ENCODE assay signal across 8 cellular contexts in the genomic region with DNA sequence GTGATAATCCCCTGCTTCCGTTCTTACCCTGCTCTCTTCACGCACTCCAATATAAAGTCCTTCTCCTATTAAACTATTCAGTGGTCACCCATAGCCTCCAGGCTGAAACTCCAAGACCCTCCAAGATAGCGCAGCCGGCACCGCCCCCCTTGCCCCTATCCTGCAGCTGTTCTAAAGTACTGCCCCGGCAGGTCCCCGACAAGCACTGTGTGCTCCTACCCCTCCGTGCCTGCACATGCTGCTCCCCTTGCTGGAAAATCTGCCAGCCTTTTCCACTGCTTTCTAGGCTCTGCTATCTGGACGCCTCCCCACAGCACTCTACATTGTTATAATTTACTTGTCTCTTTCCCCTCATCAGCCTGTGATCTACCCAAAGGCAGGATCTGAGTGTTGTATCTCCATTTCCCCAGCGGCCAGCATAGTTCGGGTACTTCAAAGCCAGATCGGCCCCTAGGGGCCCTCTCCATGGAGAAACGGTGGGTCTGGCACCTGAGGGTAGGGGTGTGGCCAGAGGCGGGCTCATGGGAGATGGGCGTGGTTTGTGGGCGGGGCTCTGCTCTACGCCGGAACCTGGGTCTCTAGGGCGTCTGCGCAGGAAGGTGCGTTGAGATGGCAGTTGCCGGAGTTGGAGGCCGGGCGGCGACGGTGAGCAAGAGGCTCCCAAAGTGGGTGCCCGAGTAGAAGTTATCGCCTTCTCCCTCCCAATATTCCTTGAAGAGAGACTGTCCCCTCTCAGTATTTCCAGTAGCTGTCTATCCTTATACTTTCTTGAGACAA.
DNase-seq lines count a peak whose midpoint lies in the region; ATAC-seq, FAIRE-seq and TF ChIP-seq lines count a peak whose summit lies in the region.

No MANE protein-coding gene starts in this region.

- no peak overlapping the region for H3K27ac ChIP-seq in GM12878 (ENCODE audit: control insufficient read depth, insufficient read depth)
- H3K27ac ChIP-seq in lung (ENCODE audit: low read depth in 1 of 2, low read length in 1 of 2): no peak overlapping the region

- H3K79me2 ChIP-seq in GM12878 (ENCODE audit: control insufficient read depth, insufficient read depth, low read length): no peaks in the 10 kb centered on the region

- H3K27me3 ChIP-seq in GM12878 (replicated peaks in 1 of 2; ENCODE audit: control insufficient read depth in 2 of 2, insufficient read depth in 2 of 2, low read length in 1 of 2): no peaks in the 10 kb centered on the region; a peak in 1 of 4 replicates
- H3K27me3 ChIP-seq in lung (ENCODE audit: control insufficient read depth, insufficient read depth): no peaks in the 10 kb centered on the region

- no peak for TF ChIP-seq RAD21 in GM12878 (IDR thresholded peaks at IDR 0.05; ENCODE audit: insufficient read depth, low read depth, low read length)

- H4K20me1 ChIP-seq in GM12878 (ENCODE audit: control insufficient read depth, insufficient read depth): no peaks in the 10 kb centered on the region; the same call in 1 of the 2 replicates

- RAD21 ChIA-PET in GM12878 (lab: Charles Lee; ENCODE audit: unreplicated experiment): no interaction called here

- BruUV-seq in GM12878 (replicated peaks; lab: Mats Ljungman, UMichigan): no TSS peak

- no peaks in the 10 kb centered on the region for H3K4me1 Mint-ChIP-seq in T-helper 2 cell treated with Interferon-gamma antibody and Interleukin-4, amounts not matched to agents 5 μg/mL and 100 μg/mL, for 36 hours (ENCODE audit: low read depth)

- POLR2A ChIA-PET in GM12878 (lab: Charles Lee): no interaction called here

- TF ChIP-seq EP300 in GM12878 (IDR thresholded peaks at IDR 0.05; ENCODE audit: borderline replicate concordance in 1 of 2, control insufficient read depth in 1 of 2, low read depth in 2 of 2, low read length in 2 of 2): no peak

- intact Hi-C loops in GM12878 (cut with micrococcal nuclease; ENCODE audit: unreplicated experiment): no loop called here

- ATAC-seq in GM12878 (peak; percentile 78), lung (ENCODE audit: insufficient read depth, low FRiP score) (no peak), HG03039 (IDR thresholded peaks at IDR 0.05; ENCODE audit: unreplicated experiment) (no peak)

- TF ChIP-seq CTCF in GM12878 (IDR thresholded peaks at IDR 0.05 in 2 of 3, conservative IDR thresholded peaks at IDR 0.05 in 1 of 3; ENCODE audit: control insufficient read depth in 2 of 3, extremely low read depth in 1 of 3, insufficient read depth in 1 of 3, low read depth in 3 of 3, low read length in 3 of 3) (no peak), lung (IDR thresholded peaks at IDR 0.05; ENCODE audit: control extremely low read depth, extremely low read depth) (no peak)

- H3K36me3 Mint-ChIP-seq in T-helper 2 cell treated with Interferon-gamma antibody and Interleukin-4, amounts not matched to agents 5 μg/mL and 100 μg/mL, for 36 hours (ENCODE audit: low read depth): no peaks in the 10 kb centered on the region

- CTCF ChIA-PET in GM12878 (lab: Yijun Ruan, JAX): no interaction called here

- H3K4me2 ChIP-seq in GM12878 (ENCODE audit: control insufficient read depth, insufficient read depth): no peak overlapping the region

- peaks cover 14% of the 10 kb centered on the region for H3K27me3 Mint-ChIP-seq in T-helper 2 cell treated with Interferon-gamma antibody and Interleukin-4, amounts not matched to agents 5 μg/mL and 100 μg/mL, for 36 hours (ENCODE audit: low read depth)

- peak; percentile 8 for DNase-seq in T-helper 2 cell treated with Interferon-gamma antibody and Interleukin-4, amounts not matched to agents 5 μg/mL and 100 μg/mL, for 36 hours (ENCODE audit: low spot score)
- DNase-seq in GM12878 (ENCODE audit: low read depth, low spot score) (no peak), lung (ENCODE audit: low spot score) (peak; percentile 41), UCSD-AML1 (lab: John Stamatoyannopoulos, UW; ENCODE audit: unreplicated experiment) (no peak), COR-L47 (lab: John Stamatoyannopoulos, UW) (no peak), hippocampal formation (lab: John Stamatoyannopoulos, UW) (no peak)
- peak; percentile 2 for DNase-seq in stimulated activated naive CD4-positive, alpha-beta T cell treated with Interleukin-2 at 50 U/mL for 16 hours (lab: John Stamatoyannopoulos, UW)

- H3K4me1 ChIP-seq in GM12878 (ENCODE audit: control insufficient read depth, insufficient read depth, low read length) (no peaks in the 10 kb centered on the region), lung (ENCODE audit: control insufficient read depth in 2 of 2, insufficient read depth in 2 of 2, low read length in 2 of 2) (no peaks in the 10 kb centered on the region)

- no peaks in the 10 kb centered on the region for H3K9me3 Mint-ChIP-seq in T-helper 2 cell treated with Interferon-gamma antibody and Interleukin-4, amounts not matched to agents 5 μg/mL and 100 μg/mL, for 36 hours

- SMC1A ChIA-PET in GM12878 (lab: Charles Lee; ENCODE audit: uncharacterized antibody, unreplicated experiment): no interaction called here

- H3K4me3 ChIP-seq in GM12878 (no peak overlapping the region), lung (no peak overlapping the region)

- H3K9ac ChIP-seq in GM12878 (ENCODE audit: control insufficient read depth, insufficient read depth, low read length): no peak overlapping the region

- H3K9me3 ChIP-seq in GM12878 (replicated peaks; ENCODE audit: control insufficient read depth, insufficient read depth, low read length) (no peaks in the 10 kb centered on the region), lung (ENCODE audit: control insufficient read depth in 2 of 2, insufficient read depth in 1 of 2, low read length in 1 of 2) (peaks cover 0 to 1% of the 10 kb centered on the region in 2 donors)

- peak overlapping the region; percentile 6 for H3K27ac Mint-ChIP-seq in T-helper 2 cell treated with Interferon-gamma antibody and Interleukin-4, amounts not matched to agents 5 μg/mL and 100 μg/mL, for 36 hours

- FAIRE-seq in GM12878 (lab: Jason Lieb, UNC): no peak

- no peak overlapping the region for H3K4me3 Mint-ChIP-seq in T-helper 2 cell treated with Interferon-gamma antibody and Interleukin-4, amounts not matched to agents 5 μg/mL and 100 μg/mL, for 36 hours

- H3K36me3 ChIP-seq in GM12878 (ENCODE audit: control insufficient read depth in 2 of 2, insufficient read depth in 2 of 2, low read length in 1 of 2) (no peaks in the 10 kb centered on the region), lung (ENCODE audit: control insufficient read depth in 2 of 2, insufficient read depth in 2 of 2, low read length in 2 of 2) (peaks cover 14 to 28% of the 10 kb centered on the region in 2 donors)

- no peak for TF ChIP-seq POLR2A in GM12878 (IDR thresholded peaks at IDR 0.05; ENCODE audit: low read depth, low read length)

- no peak overlapping the region for H2AFZ ChIP-seq in GM12878 (ENCODE audit: control insufficient read depth, low read depth, low read length)

- in situ Hi-C loops in GM12878 (cut with MboI): no loop called here

- 19% methylated on average over 28 of the region's 28 CpGs for WGBS in GM12878 (ENCODE audit: insufficient coverage, insufficient replicate concordance, low lambda C conversion rate, missing lambda C conversion rate)
- WGBS in lung, 2 donors: 35 to 53% methylated on average over 28 of the region's 28 CpGs

TF ChIP-seq in GM12878, 131 proteins besides CTCF, POLR2A, EP300 and RAD21 (continues in another document):
- TF ChIP-seq NBN (IDR thresholded peaks at IDR 0.05): no peak
- no peak for TF ChIP-seq SPI1 (IDR thresholded peaks at IDR 0.05; ENCODE audit: borderline replicate concordance, insufficient read depth, low read depth, low read length)
- TF ChIP-seq MLLT1 (IDR thresholded peaks at IDR 0.05): no peak
- TF ChIP-seq LARP7 (IDR thresholded peaks at IDR 0.05): no peak
- no peak for TF ChIP-seq JUNB (IDR thresholded peaks at IDR 0.05)
- TF ChIP-seq HDAC2 (IDR thresholded peaks at IDR 0.05): no peak
- TF ChIP-seq, protein P1, sequence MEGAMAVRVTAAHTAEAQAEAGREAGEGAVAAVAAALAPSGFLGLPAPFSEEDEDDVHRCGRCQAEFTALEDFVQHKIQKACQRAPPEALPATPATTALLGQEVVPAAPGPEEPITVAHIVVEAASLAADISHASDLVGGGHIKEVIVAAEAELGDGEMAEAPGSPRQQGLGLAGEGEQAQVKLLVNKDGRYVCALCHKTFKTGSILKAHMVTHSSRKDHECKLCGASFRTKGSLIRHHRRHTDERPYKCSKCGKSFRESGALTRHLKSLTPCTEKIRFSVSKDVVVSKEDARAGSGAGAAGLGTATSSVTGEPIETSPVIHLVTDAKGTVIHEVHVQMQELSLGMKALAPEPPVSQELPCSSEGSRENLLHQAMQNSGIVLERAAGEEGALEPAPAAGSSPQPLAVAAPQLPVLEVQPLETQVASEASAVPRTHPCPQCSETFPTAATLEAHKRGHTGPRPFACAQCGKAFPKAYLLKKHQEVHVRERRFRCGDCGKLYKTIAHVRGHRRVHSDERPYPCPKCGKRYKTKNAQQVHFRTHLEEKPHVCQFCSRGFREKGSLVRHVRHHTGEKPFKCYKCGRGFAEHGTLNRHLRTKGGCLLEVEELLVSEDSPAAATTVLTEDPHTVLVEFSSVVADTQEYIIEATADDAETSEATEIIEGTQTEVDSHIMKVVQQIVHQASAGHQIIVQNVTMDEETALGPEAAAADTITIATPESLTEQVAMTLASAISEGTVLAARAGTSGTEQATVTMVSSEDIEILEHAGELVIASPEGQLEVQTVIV (IDR thresholded peaks at IDR 0.05; ENCODE audit: borderline replicate concordance, partially characterized antibody): no peak
- no peak for TF ChIP-seq SMARCA5 (IDR thresholded peaks at IDR 0.05)
- TF ChIP-seq MEF2B (IDR thresholded peaks at IDR 0.05; ENCODE audit: partially characterized antibody, poor library complexity, severe bottlenecking): no peak
- no peak for TF ChIP-seq SIN3A (IDR thresholded peaks at IDR 0.05; ENCODE audit: low read depth, low read length)
- no peak for TF ChIP-seq FOS (IDR thresholded peaks at IDR 0.05; ENCODE audit: borderline replicate concordance, extremely low read depth, insufficient read length)

Comparison
In these comparisons a context has a peak if more than half of its experiments do, and no peak if none do; other contexts are left out.
1. DNase-seq: peak in T-helper 2 cell treated with Interferon-gamma antibody and Interleukin-4, amounts not matched to agents 5 μg/mL and 100 μg/mL, for 36 hours (single experiment), lung (single experiment) and stimulated activated naive CD4-positive, alpha-beta T cell treated with Interleukin-2 at 50 U/mL for 16 hours (single experiment); none in GM12878 (single experiment), UCSD-AML1 (single experiment), COR-L47 (single experiment) and hippocampal formation (0 of 2).